In genomic region chr9:125674981-125675973, GRCh38 we compare ENCODE assay signal across 1 cellular context.
TF ChIP-seq lines count a peak whose summit lies in the region.

No MANE protein-coding gene starts in this region.

TF ChIP-seq in IMR-90, 13 proteins besides CTCF, POLR2A, EP300 and RAD21 (continued from another document):
- no peak for TF ChIP-seq ELK1 (IDR thresholded peaks at IDR 0.05; ENCODE audit: borderline replicate concordance, low read depth, low read length)
